1 cellular context compared by ENCODE assay signal in the genomic region with DNA sequence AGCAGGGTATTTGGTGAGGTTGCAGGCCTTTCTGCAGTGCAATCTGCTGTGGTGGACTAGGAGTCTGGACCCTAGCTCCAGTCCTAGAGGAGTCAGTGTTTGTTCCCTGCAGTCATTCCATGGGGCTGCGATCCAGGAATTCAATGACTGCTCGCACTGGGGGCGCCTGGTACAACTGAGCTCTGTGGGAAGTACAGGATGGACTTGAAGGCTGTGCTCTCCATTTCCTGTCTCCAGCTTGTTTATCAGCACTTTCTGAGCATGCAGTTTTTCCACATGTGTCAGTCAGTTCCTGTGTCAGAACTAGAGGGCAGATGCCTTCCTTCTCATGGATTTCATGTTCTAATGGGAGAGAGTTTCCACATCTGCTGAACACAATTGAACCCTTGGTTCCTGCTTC.
TF ChIP-seq lines count a peak whose summit lies in the region.

No MANE protein-coding gene starts in this region.

TF ChIP-seq in endothelial cell of umbilical vein, 7 proteins besides CTCF, POLR2A, EP300 and RAD21:
- TF ChIP-seq FOS (IDR thresholded peaks at IDR 0.05; ENCODE audit: borderline replicate concordance, insufficient read depth, low read length) (peak; percentile 50), JUN (IDR thresholded peaks at IDR 0.05; ENCODE audit: borderline replicate concordance, insufficient read depth, insufficient read length, low read depth) (peak; percentile 49), EZH2 (IDR thresholded peaks at IDR 0.05; ENCODE audit: borderline replicate concordance, low read depth, low read length, severe bottlenecking) (no peak), GATA2 (IDR thresholded peaks at IDR 0.05; ENCODE audit: insufficient read depth, insufficient read length, low read depth, low read length) (peak; percentile 43), MYC (IDR thresholded peaks at IDR 0.05; ENCODE audit: low read depth, low read length) (no peak), POLR2AphosphoS5 (IDR thresholded peaks at IDR 0.05; ENCODE audit: insufficient read depth, low read depth, low read length) (peak; percentile 84)
- TF ChIP-seq, protein P1, sequence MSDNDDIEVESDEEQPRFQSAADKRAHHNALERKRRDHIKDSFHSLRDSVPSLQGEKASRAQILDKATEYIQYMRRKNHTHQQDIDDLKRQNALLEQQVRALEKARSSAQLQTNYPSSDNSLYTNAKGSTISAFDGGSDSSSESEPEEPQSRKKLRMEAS (IDR thresholded peaks at IDR 0.05; ENCODE audit: insufficient read depth, insufficient read length): peak; percentile 41
